1 cellular context compared by ENCODE assay signal in genomic region chr11:117144477-117145392, GRCh38.
TF ChIP-seq lines count a peak whose summit lies in the region.

No MANE protein-coding gene starts in this region.

TF ChIP-seq in K562, 482 proteins besides CTCF, POLR2A, EP300 and RAD21 (continued from another document and continues in another):
- TF ChIP-seq ZBTB49 (CRISPR knock-in tag; IDR thresholded peaks at IDR 0.05; ENCODE audit: borderline replicate concordance) (no peak), CHD7 (IDR thresholded peaks at IDR 0.05; ENCODE audit: low read depth, low read length) (no peak), SRF (CRISPR knock-in tag; IDR thresholded peaks at IDR 0.05) (no peak), ZNF583 (CRISPR knock-in tag; IDR thresholded peaks at IDR 0.05) (no peak), XRCC5 (IDR thresholded peaks at IDR 0.05; ENCODE audit: low read depth, low read length) (0 out of 2 replicates have a peak, but pooled peaks have one; percentile 22), BRD4 (IDR thresholded peaks at IDR 0.05) (peak; percentile 31; the same call in 1 of the 2 replicates), ZNF395 (CRISPR knock-in tag; IDR thresholded peaks at IDR 0.05) (0 out of 2 replicates have a peak, but pooled peaks have one; percentile 59), REST (CRISPR knock-in tag; IDR thresholded peaks at IDR 0.05; ENCODE audit: low read depth) (no peak), ZMIZ1 (IDR thresholded peaks at IDR 0.05; ENCODE audit: low read depth in 2 of 2, low read length in 2 of 2) (no peak), CHD2 (IDR thresholded peaks at IDR 0.05; ENCODE audit: low read depth, low read length) (peak; percentile 66; the same call in 1 of the 2 replicates), VEZF1 (CRISPR knock-in tag; IDR thresholded peaks at IDR 0.05) (peak; percentile 97), NR2C2 (CRISPR knock-in tag; IDR thresholded peaks at IDR 0.05) (no peak), NR2C2 (tag; IDR thresholded peaks at IDR 0.05) (peak; percentile 62), ZBED1 (IDR thresholded peaks at IDR 0.05) (no peak), ZBTB11 (CRISPR knock-in tag; IDR thresholded peaks at IDR 0.05) (peak in 1 of 3 experiments; percentile 72; a peak in 2 of 6 replicates), ZNF764 (CRISPR knock-in tag; IDR thresholded peaks at IDR 0.05; ENCODE audit: low read depth) (no peak)
